23 cellular contexts compared by ENCODE assay signal in genomic region chr3:107531917-107532469, GRCh38.
"Had no signal": no experiment of that assay in that cellular context is flagged by ENCODE, and none has a peak within 500 bp of the region (broad histone marks: within the 10 kb centered on the region; RNA-seq: fewer than 3 reads in every experiment).

No MANE protein-coding gene starts in this region.

- H3K9me3 Mint-ChIP-seq: IgD-negative memory B cell had no signal

- H3K9ac ChIP-seq: KMS-11 had no signal

- H3K4me3 ChIP-seq: K562, SJSA1, SK-N-MC had no signal

- FAIRE-seq: K562, RCC 7860 had no signal

- H3K4me2 ChIP-seq: KMS-11 had no signal

- H3K36me3 Mint-ChIP-seq: IgD-negative memory B cell had no signal

- H3K27me3 ChIP-seq: SJSA1 had no signal

- H3K4me1 ChIP-seq: SJSA1 had no signal

- DNase-seq: Kasumi-1, MM.1S, NCI-H1092 treated with DMSO at 0.1 percent for 48 hours, NCI-H1436, NCI-H187, NCI-H2029, NCI-H2081 treated with DMSO at 0.1 percent for 48 hours, NCI-H2171, NCI-H226, NCI-H446, NCI-H510A, NCI-H524 treated with DMSO at 0.1 percent for 48 hours, NCI-H69, NCI-H774, Right ventricle myocardium superior, RPMI8226, SIG-M5 had no signal

- H3K27ac ChIP-seq: KMS-11, SJSA1, SK-N-MC had no signal

- H3K27me3 Mint-ChIP-seq: IgD-negative memory B cell had no signal

- ATAC-seq: K562 had no signal

- H3K4me3 Mint-ChIP-seq: IgD-negative memory B cell had no signal

- H3K9me3 ChIP-seq: SJSA1 had no signal
